In the genomic region with DNA sequence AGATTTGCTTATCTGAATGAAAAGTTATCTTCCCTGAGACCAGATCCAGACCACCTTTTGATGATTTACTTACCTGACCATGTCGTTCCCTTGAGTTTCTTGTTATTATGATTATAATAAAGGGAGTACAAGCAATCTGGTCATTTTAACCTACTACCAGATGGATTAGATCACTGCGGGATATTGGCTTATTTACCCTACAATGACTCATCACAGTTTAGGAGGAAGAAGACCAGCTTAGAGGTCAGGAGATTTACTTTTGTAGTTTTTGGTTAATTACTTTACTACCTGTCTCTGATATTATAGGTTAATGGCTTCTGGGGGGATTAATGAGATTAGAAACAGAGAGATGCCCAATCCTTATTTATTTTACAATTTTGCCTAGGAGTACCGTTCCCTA, we compare ENCODE assay signal across 16 cellular contexts. TPM values are rescaled to one million over a fixed set of nuclear protein-coding genes. Genes with fewer than 3 reads are reported as not detected.
DNase-seq lines count a peak whose midpoint lies in the region; ATAC-seq and TF ChIP-seq lines count a peak whose summit lies in the region.
"Had no signal": no experiment of that assay in that cellular context is flagged by ENCODE, and none has a peak within 500 bp of the region (broad histone marks: within the 10 kb centered on the region; RNA-seq: fewer than 3 reads in every experiment).

No MANE protein-coding gene starts in this region.

- H3K9me3 ChIP-seq in PC-3 (ENCODE audit: low read length), result no peaks in the 10 kb centered on the region
- no peaks in the 10 kb centered on the region for H3K9me3 ChIP-seq in HAP-1
- H3K9me3 ChIP-seq in upper lobe of left lung, result no peaks in the 10 kb centered on the region
- H3K9me3 ChIP-seq: BE2C had no signal

- intact Hi-C loops in PC-3 (cut with micrococcal nuclease), result loop anchor here (2.0 kb wide), 1 partner anchor 32 kb away; no protein-coding TSS in a partner anchor

- no peaks in the 10 kb centered on the region for H3F3A ChIP-seq in PC-3 (ENCODE audit: low read length, unreplicated experiment)

- H3K27ac ChIP-seq in PC-3 (ENCODE audit: low read length) (peak overlapping the region; percentile 58), coronary artery (no peak overlapping the region), upper lobe of left lung (no peak overlapping the region)

- no peak for TF ChIP-seq POLR2A in upper lobe of left lung (IDR thresholded peaks at IDR 0.05)

- H3K4me3 ChIP-seq in PC-3 (ENCODE audit: low read length) (no peak overlapping the region), coronary artery (no peak overlapping the region), HAP-1 (no peak overlapping the region), upper lobe of left lung (no peak overlapping the region)

- ATAC-seq in PC-3 (peak; percentile 91), upper lobe of left lung (ENCODE audit: low FRiP score in 2 of 2) (no peak)
- no peak for ATAC-seq in stimulated activated naive B cell treated with anti-CD40 and anti-IgM and Interleukin-4, amounts not matched to agents 10 μg/mL and 1 μg/mL and 100 μg/mL, for 72 hours (replicated peaks)

- H3K4me1 Mint-ChIP-seq in stimulated activated naive B cell treated with anti-CD40 and anti-IgM and Interleukin-4, amounts not matched to agents 10 μg/mL and 1 μg/mL and 100 μg/mL, for 72 hours, result no peaks in the 10 kb centered on the region
- H3K4me1 Mint-ChIP-seq: nephron had no signal

- no peaks in the 10 kb centered on the region for H3K36me3 Mint-ChIP-seq in stimulated activated naive B cell treated with anti-CD40 and anti-IgM and Interleukin-4, amounts not matched to agents 10 μg/mL and 1 μg/mL and 100 μg/mL, for 72 hours

- H3K27me3 Mint-ChIP-seq in stimulated activated naive B cell treated with anti-CD40 and anti-IgM and Interleukin-4, amounts not matched to agents 10 μg/mL and 1 μg/mL and 100 μg/mL, for 72 hours, result peaks cover 8 to 27% of the 10 kb centered on the region in 2 donors

- H3K4me1 ChIP-seq in PC-3 (ENCODE audit: insufficient read depth, low read length), result peaks cover 25% of the 10 kb centered on the region
- no peaks in the 10 kb centered on the region for H3K4me1 ChIP-seq in HAP-1
- H3K4me1 ChIP-seq in upper lobe of left lung, result no peaks in the 10 kb centered on the region
- H3K4me1 ChIP-seq: BE2C had no signal

- TF ChIP-seq EP300 in upper lobe of left lung (IDR thresholded peaks at IDR 0.05), result no peak

- CTCF ChIA-PET in PC-3 (lab: Charles Lee), result interaction anchor here (1.0 kb wide), 1 partner anchor 11 kb away, joined by 5 read pairs; the partner anchor contains the start of gene PKIB

- H2AFZ ChIP-seq in PC-3 (ENCODE audit: low read length), result no peak overlapping the region

- in situ Hi-C loops in HAP-1 (cut with MboI; ENCODE audit: low sequenced_read_pairs), result no loop called here

- H4K20me1 ChIP-seq in PC-3 (ENCODE audit: low read length), result no peaks in the 10 kb centered on the region

- TF ChIP-seq CTCF in PC-3 (conservative IDR thresholded peaks at IDR 0.05; ENCODE audit: low read depth, low read length), result no peak
- TF ChIP-seq CTCF in coronary artery (IDR thresholded peaks at IDR 0.05), result no peak
- no peak for TF ChIP-seq CTCF in upper lobe of left lung (IDR thresholded peaks at IDR 0.05)

- WGBS in upper lobe of left lung, 2 donors, result 77 to 83% methylated on average over 3 of the region's 3 CpGs

- H3K27me3 ChIP-seq in PC-3 (ENCODE audit: low read length) (no peaks in the 10 kb centered on the region), HAP-1 (ENCODE audit: low read depth) (peaks cover 4% of the 10 kb centered on the region; the same call in 1 of the 2 replicates), upper lobe of left lung (no peaks in the 10 kb centered on the region)
- H3K27me3 ChIP-seq: BE2C had no signal

- no TSS peak for BruUV-seq in PC-3 (replicated peaks; lab: Mats Ljungman, UMichigan)

- no peak overlapping the region for H3K27ac Mint-ChIP-seq in stimulated activated naive B cell treated with anti-CD40 and anti-IgM and Interleukin-4, amounts not matched to agents 10 μg/mL and 1 μg/mL and 100 μg/mL, for 72 hours
- H3K27ac Mint-ChIP-seq: nephron; T-helper 1 cell treated with Interleukin-12 subunit alpha and Interleukin-12 subunit beta and Interleukin-4 antibody, amounts not matched to agents 30 μg/mL and 1 μg/mL, for 36 hours had no signal

- 0 out of 2 replicates have a peak, but pooled peaks cover 6% of the 10 kb centered on the region for H3K36me3 ChIP-seq in PC-3 (ENCODE audit: low read depth, low read length)
- no peaks in the 10 kb centered on the region for H3K36me3 ChIP-seq in HAP-1 (replicated peaks)
- H3K36me3 ChIP-seq in upper lobe of left lung, result no peaks in the 10 kb centered on the region
- H3K36me3 ChIP-seq: BE2C had no signal

- H3K9me2 ChIP-seq in PC-3 (replicated peaks; ENCODE audit: low read length), result no peaks in the 10 kb centered on the region

- H3K79me2 ChIP-seq in PC-3 (ENCODE audit: low read length), result peaks cover 61% of the 10 kb centered on the region

- H3K4me3 Mint-ChIP-seq in stimulated activated naive B cell treated with anti-CD40 and anti-IgM and Interleukin-4, amounts not matched to agents 10 μg/mL and 1 μg/mL and 100 μg/mL, for 72 hours, result no peak overlapping the region
- H3K4me3 Mint-ChIP-seq: nephron; T-helper 1 cell treated with Interleukin-12 subunit alpha and Interleukin-12 subunit beta and Interleukin-4 antibody, amounts not matched to agents 30 μg/mL and 1 μg/mL, for 36 hours had no signal

- POLR2A ChIA-PET in PC-3 (lab: Charles Lee; ENCODE audit: unreplicated experiment), result no interaction called here

- DNase-seq in DMS53 treated with DMSO at 0.1 percent for 48 hours (lab: John Stamatoyannopoulos, UW; ENCODE audit: unreplicated experiment), result peak; percentile 77
- DNase-seq in LHCN-M2 (ENCODE audit: low read depth), result peak; percentile 3
- peak; percentile 75 for DNase-seq in PC-3
- DNase-seq in fibroblast of peridontal ligament (ENCODE audit: extremely low read depth), result peak; percentile 39
- DNase-seq in coronary artery (ENCODE audit: low spot score), result no peak
- DNase-seq in HAP-1 (ENCODE audit: low spot score in 2 of 2), result no peak
- no peak for DNase-seq in stimulated activated naive B cell treated with anti-CD40 and anti-IgM and Interleukin-4, amounts not matched to agents 10 μg/mL and 1 μg/mL and 100 μg/mL, for 72 hours
- DNase-seq in upper lobe of left lung, result no peak
- DNase-seq: activated CD4-positive, alpha-beta T cell treated with anti-CD3 and anti-CD28 coated beads for 1 hour; BE2C; erythroblast; GDM1; NCI-H2227 treated with DMSO at 0.1 percent for 48 hours; stimulated activated CD4-positive, alpha-beta T cell treated with anti-CD3 and anti-CD28 coated beads, Interleukin-4, amount 100 ng/mL, for 1 hour had no signal

- peaks cover 0 to 4% of the 10 kb centered on the region in 2 donors for H3K9me3 Mint-ChIP-seq in stimulated activated naive B cell treated with anti-CD40 and anti-IgM and Interleukin-4, amounts not matched to agents 10 μg/mL and 1 μg/mL and 100 μg/mL, for 72 hours
- H3K9me3 Mint-ChIP-seq: nephron; T-helper 1 cell treated with Interleukin-12 subunit alpha and Interleukin-12 subunit beta and Interleukin-4 antibody, amounts not matched to agents 30 μg/mL and 1 μg/mL, for 36 hours had no signal

- H3K9ac ChIP-seq in PC-3 (ENCODE audit: low read length), result no peak overlapping the region

- peak overlapping the region; percentile 66 for H3K4me2 ChIP-seq in PC-3 (ENCODE audit: low read length)

RNA-seq across cellular contexts. Expression of gene PKIB, which starts 10.7 kb away (rescaled TPM):
- total RNA-seq in LHCN-M2 (2014; rRNA removed), result 0.45 and 0.57 TPM in 2 replicates
- not detected for polyA plus RNA-seq in LHCN-M2 (2012)
- total RNA-seq in PC-3 (2014; rRNA removed), result 22.4 and 28.0 TPM in 2 replicates
- total RNA-seq in upper lobe of left lung, result 10 to 100 TPM in 1 of 6 donors, 1 to 10 TPM in 4, not detected in 1; 1.0 to 16.1 (median 3.5) TPM

Comparison
In these comparisons a context has a peak if more than half of its experiments do, and no peak if none do; other contexts are left out.
1. DNase-seq: peak in DMS53 treated with DMSO at 0.1 percent for 48 hours (single experiment), LHCN-M2 (single experiment), PC-3 (single experiment) and fibroblast of peridontal ligament (single experiment); none in coronary artery (single experiment), HAP-1 (0 of 2), stimulated activated naive B cell treated with anti-CD40 and anti-IgM and Interleukin-4, amounts not matched to agents 10 μg/mL and 1 μg/mL and 100 μg/mL, for 72 hours (single experiment) and upper lobe of left lung (0 of 2).